1 cellular context compared by ENCODE assay signal in genomic region chr22:42855726-42856125, GRCh38.
TF ChIP-seq lines count a peak whose summit lies in the region.

No MANE protein-coding gene starts in this region.

TF ChIP-seq in H1, 55 proteins besides CTCF, POLR2A, EP300 and RAD21:
- TF ChIP-seq, protein P1, sequence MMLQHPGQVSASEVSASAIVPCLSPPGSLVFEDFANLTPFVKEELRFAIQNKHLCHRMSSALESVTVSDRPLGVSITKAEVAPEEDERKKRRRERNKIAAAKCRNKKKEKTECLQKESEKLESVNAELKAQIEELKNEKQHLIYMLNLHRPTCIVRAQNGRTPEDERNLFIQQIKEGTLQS (IDR thresholded peaks at IDR 0.05; ENCODE audit: insufficient read depth, low read depth, low read length), result no peak
- TF ChIP-seq ZNF274 (IDR thresholded peaks at IDR 0.05; ENCODE audit: borderline replicate concordance, extremely low read depth, low read length), result no peak
- no peak for TF ChIP-seq TAF1 (IDR thresholded peaks at IDR 0.05; ENCODE audit: low read depth, low read length)
- TF ChIP-seq SUZ12 (IDR thresholded peaks at IDR 0.05; ENCODE audit: low read length), result no peak
- TF ChIP-seq TCF12 (IDR thresholded peaks at IDR 0.05; ENCODE audit: low read depth, low read length), result no peak
- no peak for TF ChIP-seq BRCA1 (IDR thresholded peaks at IDR 0.05; ENCODE audit: low read depth, low read length)
- no peak for TF ChIP-seq CEBPB (IDR thresholded peaks at IDR 0.05; ENCODE audit: low read depth, low read length)
- TF ChIP-seq YY1 (IDR thresholded peaks at IDR 0.05; ENCODE audit: low read depth, low read length), result no peak
- no peak for TF ChIP-seq RFX5 (IDR thresholded peaks at IDR 0.05; ENCODE audit: borderline replicate concordance, low read depth, low read length)
- TF ChIP-seq, protein P2, sequence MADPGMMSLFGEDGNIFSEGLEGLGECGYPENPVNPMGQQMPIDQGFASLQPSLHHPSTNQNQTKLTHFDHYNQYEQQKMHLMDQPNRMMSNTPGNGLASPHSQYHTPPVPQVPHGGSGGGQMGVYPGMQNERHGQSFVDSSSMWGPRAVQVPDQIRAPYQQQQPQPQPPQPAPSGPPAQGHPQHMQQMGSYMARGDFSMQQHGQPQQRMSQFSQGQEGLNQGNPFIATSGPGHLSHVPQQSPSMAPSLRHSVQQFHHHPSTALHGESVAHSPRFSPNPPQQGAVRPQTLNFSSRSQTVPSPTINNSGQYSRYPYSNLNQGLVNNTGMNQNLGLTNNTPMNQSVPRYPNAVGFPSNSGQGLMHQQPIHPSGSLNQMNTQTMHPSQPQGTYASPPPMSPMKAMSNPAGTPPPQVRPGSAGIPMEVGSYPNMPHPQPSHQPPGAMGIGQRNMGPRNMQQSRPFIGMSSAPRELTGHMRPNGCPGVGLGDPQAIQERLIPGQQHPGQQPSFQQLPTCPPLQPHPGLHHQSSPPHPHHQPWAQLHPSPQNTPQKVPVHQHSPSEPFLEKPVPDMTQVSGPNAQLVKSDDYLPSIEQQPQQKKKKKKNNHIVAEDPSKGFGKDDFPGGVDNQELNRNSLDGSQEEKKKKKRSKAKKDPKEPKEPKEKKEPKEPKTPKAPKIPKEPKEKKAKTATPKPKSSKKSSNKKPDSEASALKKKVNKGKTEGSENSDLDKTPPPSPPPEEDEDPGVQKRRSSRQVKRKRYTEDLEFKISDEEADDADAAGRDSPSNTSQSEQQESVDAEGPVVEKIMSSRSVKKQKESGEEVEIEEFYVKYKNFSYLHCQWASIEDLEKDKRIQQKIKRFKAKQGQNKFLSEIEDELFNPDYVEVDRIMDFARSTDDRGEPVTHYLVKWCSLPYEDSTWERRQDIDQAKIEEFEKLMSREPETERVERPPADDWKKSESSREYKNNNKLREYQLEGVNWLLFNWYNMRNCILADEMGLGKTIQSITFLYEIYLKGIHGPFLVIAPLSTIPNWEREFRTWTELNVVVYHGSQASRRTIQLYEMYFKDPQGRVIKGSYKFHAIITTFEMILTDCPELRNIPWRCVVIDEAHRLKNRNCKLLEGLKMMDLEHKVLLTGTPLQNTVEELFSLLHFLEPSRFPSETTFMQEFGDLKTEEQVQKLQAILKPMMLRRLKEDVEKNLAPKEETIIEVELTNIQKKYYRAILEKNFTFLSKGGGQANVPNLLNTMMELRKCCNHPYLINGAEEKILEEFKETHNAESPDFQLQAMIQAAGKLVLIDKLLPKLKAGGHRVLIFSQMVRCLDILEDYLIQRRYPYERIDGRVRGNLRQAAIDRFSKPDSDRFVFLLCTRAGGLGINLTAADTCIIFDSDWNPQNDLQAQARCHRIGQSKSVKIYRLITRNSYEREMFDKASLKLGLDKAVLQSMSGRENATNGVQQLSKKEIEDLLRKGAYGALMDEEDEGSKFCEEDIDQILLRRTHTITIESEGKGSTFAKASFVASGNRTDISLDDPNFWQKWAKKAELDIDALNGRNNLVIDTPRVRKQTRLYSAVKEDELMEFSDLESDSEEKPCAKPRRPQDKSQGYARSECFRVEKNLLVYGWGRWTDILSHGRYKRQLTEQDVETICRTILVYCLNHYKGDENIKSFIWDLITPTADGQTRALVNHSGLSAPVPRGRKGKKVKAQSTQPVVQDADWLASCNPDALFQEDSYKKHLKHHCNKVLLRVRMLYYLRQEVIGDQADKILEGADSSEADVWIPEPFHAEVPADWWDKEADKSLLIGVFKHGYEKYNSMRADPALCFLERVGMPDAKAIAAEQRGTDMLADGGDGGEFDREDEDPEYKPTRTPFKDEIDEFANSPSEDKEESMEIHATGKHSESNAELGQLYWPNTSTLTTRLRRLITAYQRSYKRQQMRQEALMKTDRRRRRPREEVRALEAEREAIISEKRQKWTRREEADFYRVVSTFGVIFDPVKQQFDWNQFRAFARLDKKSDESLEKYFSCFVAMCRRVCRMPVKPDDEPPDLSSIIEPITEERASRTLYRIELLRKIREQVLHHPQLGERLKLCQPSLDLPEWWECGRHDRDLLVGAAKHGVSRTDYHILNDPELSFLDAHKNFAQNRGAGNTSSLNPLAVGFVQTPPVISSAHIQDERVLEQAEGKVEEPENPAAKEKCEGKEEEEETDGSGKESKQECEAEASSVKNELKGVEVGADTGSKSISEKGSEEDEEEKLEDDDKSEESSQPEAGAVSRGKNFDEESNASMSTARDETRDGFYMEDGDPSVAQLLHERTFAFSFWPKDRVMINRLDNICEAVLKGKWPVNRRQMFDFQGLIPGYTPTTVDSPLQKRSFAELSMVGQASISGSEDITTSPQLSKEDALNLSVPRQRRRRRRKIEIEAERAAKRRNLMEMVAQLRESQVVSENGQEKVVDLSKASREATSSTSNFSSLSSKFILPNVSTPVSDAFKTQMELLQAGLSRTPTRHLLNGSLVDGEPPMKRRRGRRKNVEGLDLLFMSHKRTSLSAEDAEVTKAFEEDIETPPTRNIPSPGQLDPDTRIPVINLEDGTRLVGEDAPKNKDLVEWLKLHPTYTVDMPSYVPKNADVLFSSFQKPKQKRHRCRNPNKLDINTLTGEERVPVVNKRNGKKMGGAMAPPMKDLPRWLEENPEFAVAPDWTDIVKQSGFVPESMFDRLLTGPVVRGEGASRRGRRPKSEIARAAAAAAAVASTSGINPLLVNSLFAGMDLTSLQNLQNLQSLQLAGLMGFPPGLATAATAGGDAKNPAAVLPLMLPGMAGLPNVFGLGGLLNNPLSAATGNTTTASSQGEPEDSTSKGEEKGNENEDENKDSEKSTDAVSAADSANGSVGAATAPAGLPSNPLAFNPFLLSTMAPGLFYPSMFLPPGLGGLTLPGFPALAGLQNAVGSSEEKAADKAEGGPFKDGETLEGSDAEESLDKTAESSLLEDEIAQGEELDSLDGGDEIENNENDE (IDR thresholded peaks at IDR 0.05; ENCODE audit: insufficient replicate concordance, low read length), result no peak
- TF ChIP-seq E2F6 (IDR thresholded peaks at IDR 0.05), result no peak
- no peak for TF ChIP-seq POLR2AphosphoS5 (IDR thresholded peaks at IDR 0.05; ENCODE audit: low read depth, low read length)
- TF ChIP-seq KDM4A (IDR thresholded peaks at IDR 0.05; ENCODE audit: low read depth, low read length, severe bottlenecking), result no peak
- no peak for TF ChIP-seq POU5F1 (IDR thresholded peaks at IDR 0.05; ENCODE audit: low read depth, low read length)
- TF ChIP-seq CHD2 (IDR thresholded peaks at IDR 0.05; ENCODE audit: low read length), result no peak
- no peak for TF ChIP-seq TAF7 (optimal IDR thresholded peaks at IDR 0.05; ENCODE audit: borderline replicate concordance, low read depth, low read length)
- TF ChIP-seq RBBP5 (IDR thresholded peaks at IDR 0.05; ENCODE audit: borderline replicate concordance, low read depth, low read length), result no peak
- TF ChIP-seq FOSL1 (IDR thresholded peaks at IDR 0.05; ENCODE audit: insufficient read depth, low read depth, low read length), result no peak
- no peak for TF ChIP-seq CHD1 (IDR thresholded peaks at IDR 0.05; ENCODE audit: low read depth, low read length)
- no peak for TF ChIP-seq EZH2 (IDR thresholded peaks at IDR 0.05; ENCODE audit: low read depth, low read length, severe bottlenecking)
TF ChIP-seq in H1: peak in this region for 0.
